ENCODE assay signal across 1 cellular context in genomic region chr4:38523524-38524448, GRCh38.
TF ChIP-seq lines count a peak whose summit lies in the region.

No MANE protein-coding gene starts in this region.

TF ChIP-seq in GM12878, 131 proteins besides CTCF, POLR2A, EP300 and RAD21 (continued from another document and continues in another):
- TF ChIP-seq ZBTB40 (IDR thresholded peaks at IDR 0.05; ENCODE audit: borderline replicate concordance) = no peak
- peak; percentile 78; the same call in 1 of the 2 replicates for TF ChIP-seq TCF7 (IDR thresholded peaks at IDR 0.05; ENCODE audit: borderline replicate concordance)
- peak; percentile 83 for TF ChIP-seq IKZF1 (conservative IDR thresholded peaks at IDR 0.05)
- no peak for TF ChIP-seq WRNIP1 (IDR thresholded peaks at IDR 0.05; ENCODE audit: borderline replicate concordance, low read depth, low read length)
- no peak for TF ChIP-seq YBX1 (IDR thresholded peaks at IDR 0.05)
- TF ChIP-seq MTA3 (IDR thresholded peaks at IDR 0.05; ENCODE audit: borderline replicate concordance, low read length) = peak; percentile 97
- no peak for TF ChIP-seq SIN3A (IDR thresholded peaks at IDR 0.05; ENCODE audit: low read depth, low read length)
- TF ChIP-seq SUZ12 (IDR thresholded peaks at IDR 0.05; ENCODE audit: unreplicated experiment) = no peak
- TF ChIP-seq ESRRA (IDR thresholded peaks at IDR 0.05; ENCODE audit: low read length) = no peak
- no peak for TF ChIP-seq BCLAF1 (IDR thresholded peaks at IDR 0.05)
- no peak for TF ChIP-seq SUPT20H (IDR thresholded peaks at IDR 0.05; ENCODE audit: borderline replicate concordance, control insufficient read depth, low read depth, low read length)
- no peak for TF ChIP-seq CHD4 (IDR thresholded peaks at IDR 0.05)
- peak; percentile 77 for TF ChIP-seq BCL3 (IDR thresholded peaks at IDR 0.05; ENCODE audit: borderline replicate concordance, insufficient read depth, low read depth, low read length, poor library complexity, severe bottlenecking)
- TF ChIP-seq RCOR1 (conservative IDR thresholded peaks at IDR 0.05; ENCODE audit: low read depth, low read length) = no peak
- TF ChIP-seq ETV6 (conservative IDR thresholded peaks at IDR 0.05 in 1 of 2, IDR thresholded peaks at IDR 0.05 in 1 of 2; ENCODE audit: borderline replicate concordance in 1 of 2, low read depth in 1 of 2) = peak in 1 of 2 experiments; percentile 77; a peak in 2 of 4 replicates
- TF ChIP-seq EGR1 (IDR thresholded peaks at IDR 0.05; ENCODE audit: borderline replicate concordance in 1 of 2, low read depth in 2 of 2, low read length in 2 of 2) = no peak
- no peak for TF ChIP-seq HDAC6 (IDR thresholded peaks at IDR 0.05; ENCODE audit: unreplicated experiment)
- TF ChIP-seq BHLHE40 (IDR thresholded peaks at IDR 0.05; ENCODE audit: borderline replicate concordance in 1 of 2, low read depth in 2 of 2, low read length in 1 of 2) = peak; percentile 68 to 69; a peak in 2 of 4 replicates
- TF ChIP-seq KDM1A (IDR thresholded peaks at IDR 0.05; ENCODE audit: borderline replicate concordance) = no peak
- TF ChIP-seq SPI1 (IDR thresholded peaks at IDR 0.05; ENCODE audit: borderline replicate concordance, insufficient read depth, low read depth, low read length) = peak; percentile 60; the same call in 1 of the 2 replicates
- peak; percentile 26 for TF ChIP-seq MEF2B (IDR thresholded peaks at IDR 0.05; ENCODE audit: partially characterized antibody, poor library complexity, severe bottlenecking)
- TF ChIP-seq IRF3 (IDR thresholded peaks at IDR 0.05) = no peak
- peak; percentile 84 for TF ChIP-seq BCL11A (IDR thresholded peaks at IDR 0.05; ENCODE audit: low read depth, low read length)
- peak; percentile 64; the same call in 1 of the 2 replicates for TF ChIP-seq JUND (IDR thresholded peaks at IDR 0.05; ENCODE audit: low read depth, low read length)
- TF ChIP-seq TARDBP (IDR thresholded peaks at IDR 0.05; ENCODE audit: borderline replicate concordance) = no peak
- peak; percentile 82 for TF ChIP-seq IRF4 (IDR thresholded peaks at IDR 0.05; ENCODE audit: low read depth, low read length)
- no peak for TF ChIP-seq FOXK2 (IDR thresholded peaks at IDR 0.05)
- TF ChIP-seq E2F8 (IDR thresholded peaks at IDR 0.05; ENCODE audit: low read depth, partially characterized antibody) = no peak
- no peak for TF ChIP-seq POLR2AphosphoS2 (IDR thresholded peaks at IDR 0.05; ENCODE audit: low read depth, low read length)
- TF ChIP-seq SRF (IDR thresholded peaks at IDR 0.05; ENCODE audit: low read depth in 2 of 2, low read length in 2 of 2) = no peak
- TF ChIP-seq SP1 (IDR thresholded peaks at IDR 0.05; ENCODE audit: low read depth, low read length) = peak; percentile 5
- peak; percentile 96 for TF ChIP-seq NFIC (IDR thresholded peaks at IDR 0.05; ENCODE audit: low read depth, low read length)
- TF ChIP-seq FOS (IDR thresholded peaks at IDR 0.05; ENCODE audit: borderline replicate concordance, extremely low read depth, insufficient read length) = no peak
- TF ChIP-seq MLLT1 (IDR thresholded peaks at IDR 0.05) = peak; percentile 63; the same call in 1 of the 2 replicates
- peak; percentile 54; the same call in 1 of the 2 replicates for TF ChIP-seq GABPA (IDR thresholded peaks at IDR 0.05; ENCODE audit: low read depth)
- TF ChIP-seq STAT1 (conservative IDR thresholded peaks at IDR 0.05) = no peak
- no peak for TF ChIP-seq NKRF (conservative IDR thresholded peaks at IDR 0.05)
- TF ChIP-seq TCF12 (IDR thresholded peaks at IDR 0.05; ENCODE audit: low read depth, low read length) = no peak
- TF ChIP-seq ZZZ3 (IDR thresholded peaks at IDR 0.05; ENCODE audit: control insufficient read depth, insufficient read length, low read depth) = no peak
- TF ChIP-seq ZNF384 (IDR thresholded peaks at IDR 0.05; ENCODE audit: borderline replicate concordance, low read depth, low read length) = peak; percentile 90
- TF ChIP-seq NRF1 (conservative IDR thresholded peaks at IDR 0.05; ENCODE audit: low read depth, low read length) = no peak
- TF ChIP-seq RBBP5 (conservative IDR thresholded peaks at IDR 0.05) = no peak
- no peak for TF ChIP-seq PBX3 (IDR thresholded peaks at IDR 0.05; ENCODE audit: insufficient replicate concordance, low read depth, low read length)
- no peak for TF ChIP-seq MYC (IDR thresholded peaks at IDR 0.05; ENCODE audit: insufficient read depth, insufficient read length, insufficient replicate concordance, low read length, severe bottlenecking)
- TF ChIP-seq NR2F1 (conservative IDR thresholded peaks at IDR 0.05) = peak; percentile 94
- no peak for TF ChIP-seq KAT2A (conservative IDR thresholded peaks at IDR 0.05; ENCODE audit: control insufficient read depth, low read depth, low read length)
- 0 out of 2 replicates have a peak, but pooled peaks have one; percentile 37 for TF ChIP-seq STAT3 (IDR thresholded peaks at IDR 0.05; ENCODE audit: low read depth, low read length)
- no peak for TF ChIP-seq SMARCA5 (IDR thresholded peaks at IDR 0.05)
- no peak for TF ChIP-seq ASH2L (IDR thresholded peaks at IDR 0.05; ENCODE audit: borderline replicate concordance, low read depth)
- TF ChIP-seq CBX3 (IDR thresholded peaks at IDR 0.05; ENCODE audit: borderline replicate concordance, low read depth) = no peak
- no peak for TF ChIP-seq SMAD1 (IDR thresholded peaks at IDR 0.05; ENCODE audit: low read depth, partially characterized antibody)
- TF ChIP-seq PAX5 (IDR thresholded peaks at IDR 0.05; ENCODE audit: borderline replicate concordance, low read depth, low read length) = peak; percentile 71; the same call in 1 of the 2 replicates
